24 cellular contexts compared by ENCODE assay signal in the genomic region with DNA sequence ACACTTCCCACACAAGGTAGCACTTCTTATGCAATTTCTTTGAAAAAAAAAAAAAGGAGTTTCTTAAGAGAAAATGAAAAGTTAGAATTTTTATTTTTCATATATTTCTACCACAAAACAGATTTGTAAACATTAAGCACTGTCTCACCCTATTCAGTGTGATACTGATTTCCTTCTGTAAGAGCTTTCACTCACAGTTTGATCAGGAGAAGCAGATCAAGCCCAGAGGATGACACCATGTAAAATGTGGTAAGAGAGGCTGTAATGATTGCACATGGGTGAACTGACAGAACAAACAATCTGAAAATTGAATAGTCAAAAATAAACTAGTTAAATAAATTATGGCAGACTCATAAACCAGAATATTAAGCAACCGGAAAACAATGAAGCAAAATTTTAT. TPM values are rescaled to one million over a fixed set of nuclear protein-coding genes. Genes with fewer than 3 reads are reported as not detected.
DNase-seq lines count a peak whose midpoint lies in the region; TF ChIP-seq lines count a peak whose summit lies in the region.
"Had no signal": no experiment of that assay in that cellular context is flagged by ENCODE, and none has a peak within 500 bp of the region (broad histone marks: within the 10 kb centered on the region; RNA-seq: fewer than 3 reads in every experiment).

No MANE protein-coding gene starts in this region.

- H3K27me3 ChIP-seq in CD4-positive, alpha-beta memory T cell (ENCODE audit: insufficient read depth, low read length) = no peaks in the 10 kb centered on the region
- H3K27me3 ChIP-seq in tibial artery = no peaks in the 10 kb centered on the region
- H3K27me3 ChIP-seq: dorsolateral prefrontal cortex, transverse colon had no signal

- intact Hi-C loops in CD4-positive, alpha-beta memory T cell (cut with micrococcal nuclease) = loop anchor here (10.0 kb wide), 1 partner anchor 49 kb away; no protein-coding TSS in a partner anchor
- intact Hi-C loops in activated T-helper 2 cell treated with anti-CD3 and anti-CD28 coated beads, Interferon-gamma antibody, Interleukin-2, Interleukin-4, amounts not matched to agents 10 μg/mL and 5 μg/mL and 100 μg/mL, durations not matched to agents 14 hours and 24 hours and 36 hours (cut with micrococcal nuclease) = no loop called here
- intact Hi-C loops in tibial artery (cut with DNase I; ENCODE audit: low total_unique reads) = no loop called here

- no peak overlapping the region for H3K27ac ChIP-seq in CD4-positive, alpha-beta memory T cell (ENCODE audit: low read depth, low read length)
- no peak overlapping the region for H3K27ac ChIP-seq in tibial artery
- H3K27ac ChIP-seq: prostate gland had no signal

- CTCF ChIA-PET in CD4-positive, alpha-beta memory T cell (lab: Charles Lee; ENCODE audit: partially characterized antibody) = no interaction called here

- no peaks in the 10 kb centered on the region for H3K9me3 ChIP-seq in CD4-positive, alpha-beta memory T cell (ENCODE audit: control insufficient read depth in 1 of 2, low read length in 2 of 2)
- H3K9me3 ChIP-seq in tibial artery = no peaks in the 10 kb centered on the region
- H3K9me3 ChIP-seq: lower lobe of right lung, prostate gland, transverse colon had no signal

- H3K4me1 ChIP-seq in CD4-positive, alpha-beta memory T cell (ENCODE audit: insufficient read depth, low read length) = peaks cover 33% of the 10 kb centered on the region
- H3K4me1 ChIP-seq in tibial artery = peaks cover 0 to 5% (median 0%) of the 10 kb centered on the region in 4 donors
- H3K4me1 ChIP-seq: prostate gland had no signal

- H3K36me3 Mint-ChIP-seq in T-helper 2 cell treated with Interferon-gamma antibody and Interleukin-4, amounts not matched to agents 5 μg/mL and 100 μg/mL, for 36 hours (ENCODE audit: low read depth) = peaks cover 11% of the 10 kb centered on the region
- peaks cover 4 to 14% of the 10 kb centered on the region in 2 donors for H3K36me3 Mint-ChIP-seq in CD4-positive, alpha-beta memory T cell
- H3K36me3 Mint-ChIP-seq in activated T-helper 2 cell treated with anti-CD3 and anti-CD28 coated beads, Interferon-gamma antibody, Interleukin-2, Interleukin-4, amounts not matched to agents 10 μg/mL and 5 μg/mL and 100 μg/mL, durations not matched to agents 14 hours and 24 hours and 36 hours (ENCODE audit: low read depth) = peaks cover 16% of the 10 kb centered on the region
- H3K36me3 Mint-ChIP-seq in nephron progenitor cell (ENCODE audit: low read depth) = peaks cover 16% of the 10 kb centered on the region
- H3K36me3 Mint-ChIP-seq: WTC11 had no signal

- H3K27ac Mint-ChIP-seq in T-helper 2 cell treated with Interferon-gamma antibody and Interleukin-4, amounts not matched to agents 5 μg/mL and 100 μg/mL, for 36 hours = peak overlapping the region; percentile 56
- H3K27ac Mint-ChIP-seq in CD4-positive, alpha-beta memory T cell = peak overlapping the region in 5 of 7 donors; percentile 19 to 86 (median 78)
- H3K27ac Mint-ChIP-seq in activated T-helper 2 cell treated with anti-CD3 and anti-CD28 coated beads, Interferon-gamma antibody, Interleukin-2, Interleukin-4, amounts not matched to agents 10 μg/mL and 5 μg/mL and 100 μg/mL, durations not matched to agents 14 hours and 24 hours and 36 hours = peak overlapping the region; percentile 46
- H3K27ac Mint-ChIP-seq in nephron progenitor cell = peak overlapping the region; percentile 70
- H3K27ac Mint-ChIP-seq: activated T-helper 1 cell treated with anti-CD3 and anti-CD28 coated beads, Interleukin-12 subunit alpha, Interleukin-12 subunit beta, Interleukin-2, Interleukin-4 antibody, amounts not matched to agents 30 ng/mL and 10 ng/mL and 1 ng/mL, durations not matched to agents 14 hours and 24 hours and 36 hours had no signal

- no peak for DNase-seq in T-helper 2 cell treated with Interferon-gamma antibody and Interleukin-4, amounts not matched to agents 5 μg/mL and 100 μg/mL, for 36 hours (ENCODE audit: low spot score)
- DNase-seq in T-helper 2 cell (no peak), nephron progenitor cell (no peak), tibial artery (no peak), NCI-H526 (lab: John Stamatoyannopoulos, UW) (no peak)
- DNase-seq in CD4-positive, alpha-beta memory T cell = no peak
- no peak for DNase-seq in activated T-helper 2 cell treated with anti-CD3 and anti-CD28 coated beads, Interferon-gamma antibody, Interleukin-2, Interleukin-4, amounts not matched to agents 10 μg/mL and 5 μg/mL and 100 μg/mL, durations not matched to agents 14 hours and 24 hours and 36 hours (ENCODE audit: low spot score)
- DNase-seq in activated CD4-positive, CD25-positive, alpha-beta regulatory T cell (lab: John Stamatoyannopoulos, UW) = no peak
- DNase-seq: AML-193; central memory CD4-positive, alpha-beta T cell; COR-L47; DMS79; dorsolateral prefrontal cortex; HCEC 1CT; Karpas-422; lower lobe of right lung; NCI-H1048; NCI-H1694 treated with DMSO at 0.1 percent for 48 hours; NCI-H2171; NCI-H524; transverse colon had no signal

- H3K36me3 ChIP-seq in CD4-positive, alpha-beta memory T cell (ENCODE audit: insufficient read depth, low read length) = no peaks in the 10 kb centered on the region
- no peaks in the 10 kb centered on the region for H3K36me3 ChIP-seq in tibial artery
- H3K36me3 ChIP-seq: lower lobe of right lung, prostate gland, transverse colon had no signal

- no peak overlapping the region for H3K4me3 ChIP-seq in CD4-positive, alpha-beta memory T cell (ENCODE audit: low read length in 2 of 2)
- no peak overlapping the region for H3K4me3 ChIP-seq in tibial artery
- H3K4me3 ChIP-seq: lower lobe of right lung, prostate gland, transverse colon had no signal

- POLR2A ChIA-PET in CD4-positive, alpha-beta memory T cell (lab: Charles Lee; ENCODE audit: partially characterized antibody) = interaction anchor here (0.6 kb wide), 1 partner anchor 487 kb away, joined by 3 read pairs; no protein-coding TSS in a partner anchor

- H3K9me3 Mint-ChIP-seq in T-helper 2 cell treated with Interferon-gamma antibody and Interleukin-4, amounts not matched to agents 5 μg/mL and 100 μg/mL, for 36 hours = no peaks in the 10 kb centered on the region
- H3K9me3 Mint-ChIP-seq in CD4-positive, alpha-beta memory T cell = no peaks in the 10 kb centered on the region
- no peaks in the 10 kb centered on the region for H3K9me3 Mint-ChIP-seq in activated T-helper 2 cell treated with anti-CD3 and anti-CD28 coated beads, Interferon-gamma antibody, Interleukin-2, Interleukin-4, amounts not matched to agents 10 μg/mL and 5 μg/mL and 100 μg/mL, durations not matched to agents 14 hours and 24 hours and 36 hours
- no peaks in the 10 kb centered on the region for H3K9me3 Mint-ChIP-seq in nephron progenitor cell
- H3K9me3 Mint-ChIP-seq: activated T-helper 1 cell treated with anti-CD3 and anti-CD28 coated beads, Interleukin-12 subunit alpha, Interleukin-12 subunit beta, Interleukin-2, Interleukin-4 antibody, amounts not matched to agents 30 ng/mL and 10 ng/mL and 1 ng/mL, durations not matched to agents 14 hours and 24 hours and 36 hours; WTC11 had no signal

- TF ChIP-seq CTCF in nephron progenitor cell (IDR thresholded peaks at IDR 0.05) (no peak), tibial artery (IDR thresholded peaks at IDR 0.05) (no peak)

- no peak overlapping the region for H3K4me3 Mint-ChIP-seq in T-helper 2 cell treated with Interferon-gamma antibody and Interleukin-4, amounts not matched to agents 5 μg/mL and 100 μg/mL, for 36 hours
- peak overlapping the region in 5 of 8 donors; percentile 26 to 69 (median 62) for H3K4me3 Mint-ChIP-seq in CD4-positive, alpha-beta memory T cell
- no peak overlapping the region for H3K4me3 Mint-ChIP-seq in activated T-helper 2 cell treated with anti-CD3 and anti-CD28 coated beads, Interferon-gamma antibody, Interleukin-2, Interleukin-4, amounts not matched to agents 10 μg/mL and 5 μg/mL and 100 μg/mL, durations not matched to agents 14 hours and 24 hours and 36 hours (ENCODE audit: low read depth)
- no peak overlapping the region for H3K4me3 Mint-ChIP-seq in nephron progenitor cell
- H3K4me3 Mint-ChIP-seq: activated T-helper 1 cell treated with anti-CD3 and anti-CD28 coated beads, Interleukin-12 subunit alpha, Interleukin-12 subunit beta, Interleukin-2, Interleukin-4 antibody, amounts not matched to agents 30 ng/mL and 10 ng/mL and 1 ng/mL, durations not matched to agents 14 hours and 24 hours and 36 hours; WTC11 had no signal

- no peaks in the 10 kb centered on the region for H3K27me3 Mint-ChIP-seq in T-helper 2 cell treated with Interferon-gamma antibody and Interleukin-4, amounts not matched to agents 5 μg/mL and 100 μg/mL, for 36 hours (ENCODE audit: low read depth)
- no peaks in the 10 kb centered on the region for H3K27me3 Mint-ChIP-seq in CD4-positive, alpha-beta memory T cell
- no peaks in the 10 kb centered on the region for H3K27me3 Mint-ChIP-seq in activated T-helper 2 cell treated with anti-CD3 and anti-CD28 coated beads, Interferon-gamma antibody, Interleukin-2, Interleukin-4, amounts not matched to agents 10 μg/mL and 5 μg/mL and 100 μg/mL, durations not matched to agents 14 hours and 24 hours and 36 hours (ENCODE audit: low read depth)
- peaks cover 2% of the 10 kb centered on the region for H3K27me3 Mint-ChIP-seq in nephron progenitor cell (ENCODE audit: low read depth, poor library complexity)

- H3K4me1 Mint-ChIP-seq in T-helper 2 cell treated with Interferon-gamma antibody and Interleukin-4, amounts not matched to agents 5 μg/mL and 100 μg/mL, for 36 hours (ENCODE audit: low read depth) = peaks cover 33% of the 10 kb centered on the region
- H3K4me1 Mint-ChIP-seq in CD4-positive, alpha-beta memory T cell = peaks cover 33 to 52% (median 40%) of the 10 kb centered on the region in 4 donors
- H3K4me1 Mint-ChIP-seq in activated T-helper 2 cell treated with anti-CD3 and anti-CD28 coated beads, Interferon-gamma antibody, Interleukin-2, Interleukin-4, amounts not matched to agents 10 μg/mL and 5 μg/mL and 100 μg/mL, durations not matched to agents 14 hours and 24 hours and 36 hours (ENCODE audit: low read depth) = peaks cover 26% of the 10 kb centered on the region
- no peaks in the 10 kb centered on the region for H3K4me1 Mint-ChIP-seq in nephron progenitor cell
- H3K4me1 Mint-ChIP-seq: WTC11 had no signal

RNA-seq across cellular contexts. Expression of a gene that starts 54.5 kb away (rescaled TPM):
- 10 to 100 TPM; 42.0 to 45.1 TPM for total RNA-seq in CD4-positive, alpha-beta memory T cell
- polyA plus RNA-seq in CD4-positive, alpha-beta memory T cell = 10 to 100 TPM; 31.0 to 42.7 TPM
- total RNA-seq in activated T-helper 2 cell treated with anti-CD3 and anti-CD28 coated beads, Interferon-gamma antibody, Interleukin-2, Interleukin-4, amounts not matched to agents 10 μg/mL and 5 μg/mL and 100 μg/mL, durations not matched to agents 14 hours and 24 hours and 36 hours = 63.7 and 64.8 TPM in 2 replicates

Comparison
In these comparisons a context has a peak if more than half of its experiments do, and no peak if none do; other contexts are left out.
1. H3K4me3 Mint-ChIP-seq: peak in CD4-positive, alpha-beta memory T cell (5 of 8); none in T-helper 2 cell treated with Interferon-gamma antibody and Interleukin-4, amounts not matched to agents 5 μg/mL and 100 μg/mL, for 36 hours (single experiment), activated T-helper 2 cell treated with anti-CD3 and anti-CD28 coated beads, Interferon-gamma antibody, Interleukin-2, Interleukin-4, amounts not matched to agents 10 μg/mL and 5 μg/mL and 100 μg/mL, durations not matched to agents 14 hours and 24 hours and 36 hours (single experiment) and nephron progenitor cell (single experiment).
2. Peak in every context shown above with its lines, with median percentiles within 50 percentile points of each other: H3K27ac Mint-ChIP-seq.